14 cellular contexts compared by ENCODE assay signal in the genomic region with DNA sequence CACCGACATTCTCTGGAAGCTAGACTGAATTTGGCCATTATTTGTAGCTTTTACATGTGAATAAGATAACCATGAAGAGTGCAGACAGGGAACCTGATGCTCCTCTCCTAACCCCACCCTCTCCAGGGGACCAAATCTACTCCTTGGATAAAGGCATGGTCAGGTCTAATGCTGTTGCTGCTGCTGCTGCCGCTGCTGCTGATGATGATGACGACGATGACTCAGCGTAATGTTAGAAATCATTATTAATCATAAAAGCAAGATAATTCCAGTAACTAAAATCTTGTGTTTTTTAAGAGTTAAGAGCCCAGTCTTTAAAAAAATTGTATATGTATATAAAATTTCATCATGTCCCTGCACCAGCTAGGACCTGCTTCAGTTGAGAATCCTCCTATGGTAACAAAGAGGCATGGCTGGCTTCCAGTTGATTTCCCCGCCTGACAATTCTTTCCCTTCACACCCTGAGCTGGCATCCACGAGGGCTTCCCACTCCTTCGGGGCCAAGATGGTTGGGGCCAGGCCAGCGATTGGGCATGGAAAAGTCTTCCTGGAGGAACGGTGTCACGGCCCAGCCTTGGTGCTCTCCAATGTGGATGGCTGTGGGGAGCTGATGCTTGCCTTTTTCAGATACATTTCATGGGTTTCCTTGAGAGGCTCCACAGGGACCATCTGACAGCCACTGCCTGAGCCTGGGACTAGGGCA.
"Had no signal": no experiment of that assay in that cellular context is flagged by ENCODE, and none has a peak within 500 bp of the region (broad histone marks: within the 10 kb centered on the region; RNA-seq: fewer than 3 reads in every experiment).

No MANE protein-coding gene starts in this region.

- H3K27me3 ChIP-seq: body of pancreas, esophagus squamous epithelium had no signal

- DNase-seq: activated CD4-positive, alpha-beta memory T cell treated with anti-CD3 and anti-CD28 coated beads, Interleukin-2, amount 10 ng/mL, durations not matched to agents 7 days and 5 days; activated CD4-positive, alpha-beta T cell treated with anti-CD3 and anti-CD28 coated beads for 4 hours; activated effector memory CD4-positive, alpha-beta T cell treated with Interleukin-2 at 50 U/mL for 16 hours; activated T-cell treated with anti-CD3 and anti-CD28 coated beads, Interleukin-2, amount 50 U/mL, for 4 hours; cortex of kidney; effector CD8-positive, alpha-beta T cell; esophagus squamous epithelium; foreskin fibroblast; left ventricle myocardium inferior; nephron progenitor cell; stimulated activated CD4-positive, alpha-beta T cell treated with anti-CD3 and anti-CD28 coated beads, Interleukin-1b, Interleukin-23, amount 100 ng/mL, for 48 hours; stimulated activated naive CD8-positive, alpha-beta T cell treated with anti-CD3 and anti-CD28 coated beads, Interleukin-15, amount 100 ng/mL, for 72 hours had no signal

- H3K9me3 ChIP-seq: body of pancreas, esophagus squamous epithelium, left ventricle myocardium inferior, thoracic aorta had no signal

- H3K27ac ChIP-seq: body of pancreas, esophagus squamous epithelium, left ventricle myocardium inferior, thoracic aorta had no signal

- H3K4me1 ChIP-seq: esophagus squamous epithelium, left ventricle myocardium inferior had no signal

- H3K4me3 ChIP-seq: body of pancreas, esophagus squamous epithelium, left ventricle myocardium inferior, thoracic aorta had no signal

- H3K36me3 ChIP-seq: esophagus squamous epithelium, left ventricle myocardium inferior, thoracic aorta had no signal
